In genomic region chr11:119101759-119102423, GRCh38 we compare ENCODE assay signal across 7 cellular contexts. TPM values are rescaled to one million over a fixed set of nuclear protein-coding genes. Genes with fewer than 3 reads are reported as not detected.
DNase-seq lines count a peak whose midpoint lies in the region; ATAC-seq, FAIRE-seq and TF ChIP-seq lines count a peak whose summit lies in the region.

TSS of gene DPAGT1 (minus strand) at chr11:119101853. CDS start at chr11:119101655, 198 bp downstream.

- H3K27ac Mint-ChIP-seq in brain, result peak within 1 kb of the TSS; percentile 97 to 100 (median 99)

- no peak for TF ChIP-seq CTCF in brain (conservative IDR thresholded peaks at IDR 0.05)

- FAIRE-seq in TTC549 (lab: Jason Lieb, UNC), result peak; percentile 74

- peaks cover 21% of the 10 kb centered on the region for H3K36me3 Mint-ChIP-seq in brain

- intact Hi-C loops in sciatic nerve (cut with DNase I), result no loop called here

- H3K9me3 Mint-ChIP-seq in brain, result peaks cover 0 to 4% (median 0%) of the 10 kb centered on the region in 5 experiments

- H3K27me3 Mint-ChIP-seq in brain, result no peaks in the 10 kb centered on the region

- DNase-seq in NCI-H2107 (lab: John Stamatoyannopoulos, UW) (peak; percentile 72), iPS DF 4.7 (ENCODE audit: extremely low read depth, low spot score) (peak; percentile 95), sciatic nerve (ENCODE audit: low spot score) (peak; percentile 91)

- ATAC-seq in GM18519 (IDR thresholded peaks at IDR 0.05; ENCODE audit: low FRiP score, unreplicated experiment) (peak; percentile 67), HG03060 (IDR thresholded peaks at IDR 0.05; ENCODE audit: low read depth, unreplicated experiment) (peak; percentile 60), sciatic nerve (peak; percentile 96)

- peak within 1 kb of the TSS; percentile 87 to 97 (median 90) for H3K4me3 Mint-ChIP-seq in brain

- peaks cover 73% of the 10 kb centered on the region for H3K4me1 Mint-ChIP-seq in brain

RNA-seq across cellular contexts. Expression of gene DPAGT1, which starts in this region (rescaled TPM):
- polyA plus RNA-seq in brain (ENCODE audit: insufficient read depth, low read depth, low replicate concordance), result 43.8 TPM
- total RNA-seq in sciatic nerve, result 28.9 TPM

Comparison
In these comparisons a context has a peak if more than half of its experiments do, and no peak if none do; other contexts are left out.
1. Peak in every context shown above with its lines: DNase-seq and ATAC-seq.